ENCODE assay signal across 16 cellular contexts in the genomic region with DNA sequence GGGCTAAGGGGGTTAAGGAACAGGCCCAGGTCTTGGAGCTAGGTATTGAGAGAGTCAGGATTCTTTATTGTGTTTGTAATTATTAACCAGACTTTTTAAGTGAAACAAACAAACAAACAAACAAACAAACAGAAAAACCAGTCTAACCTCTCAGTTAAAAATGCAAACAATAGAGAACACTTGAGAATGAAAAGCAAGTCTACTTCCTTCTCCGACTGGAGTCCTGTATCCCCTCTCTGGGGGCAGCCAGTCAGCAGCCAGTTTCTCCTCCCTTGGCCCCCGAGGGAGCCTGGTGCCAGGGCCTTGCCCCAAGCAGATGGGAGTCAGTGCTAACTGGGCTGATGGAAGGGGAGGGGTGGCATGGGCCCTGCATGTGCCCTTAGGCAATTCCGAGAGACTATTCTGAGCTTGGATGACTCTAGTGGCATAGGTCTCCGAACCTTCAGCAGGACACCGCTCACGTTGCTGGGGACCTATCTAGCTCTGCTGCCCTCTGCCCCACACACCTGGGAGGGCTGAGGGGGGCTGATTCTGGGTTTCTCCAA.
"Had no signal": no experiment of that assay in that cellular context is flagged by ENCODE, and none has a peak within 500 bp of the region (broad histone marks: within the 10 kb centered on the region; RNA-seq: fewer than 3 reads in every experiment).

No MANE protein-coding gene starts in this region.

- ATAC-seq: left colon; stimulated activated memory B cell treated with anti-CD40 and anti-IgM and Interleukin-4, amounts not matched to agents 10 μg/mL and 1 μg/mL and 100 μg/mL, for 72 hours had no signal

- H3K4me3 ChIP-seq: ascending aorta, coronary artery, lower lobe of right lung, sigmoid colon had no signal

- DNase-seq: activated CD4-positive, alpha-beta T cell treated with anti-CD3 and anti-CD28 coated beads, Interleukin-2, amount 50 U/mL, for 48 hours; activated gamma-delta T cell; foreskin melanocyte; glutamatergic neuron; hippocampal formation; left colon; lower lobe of right lung; nephron progenitor cell; nucleus accumbens; sigmoid colon; stimulated activated CD4-positive, alpha-beta T cell treated with anti-CD3 and anti-CD28 coated beads, Interleukin-4, amount 100 ng/mL, for 4 hours had no signal

- H3K4me1 ChIP-seq: ascending aorta, lower lobe of right lung, sigmoid colon had no signal

- H3K9me3 Mint-ChIP-seq: activated naive CD4-positive, alpha-beta T cell treated with anti-CD3 and anti-CD28 coated beads, Interleukin-2, amount 50 U/mL, for 24 hours; nephron progenitor cell; stimulated activated memory B cell treated with anti-CD40 and anti-IgM and Interleukin-4, amounts not matched to agents 10 μg/mL and 1 μg/mL and 100 μg/mL, for 72 hours had no signal

- H3K4me3 Mint-ChIP-seq: activated naive CD4-positive, alpha-beta T cell treated with anti-CD3 and anti-CD28 coated beads, Interleukin-2, amount 50 U/mL, for 24 hours; mesothelial cell of epicardium; nephron progenitor cell; stimulated activated memory B cell treated with anti-CD40 and anti-IgM and Interleukin-4, amounts not matched to agents 10 μg/mL and 1 μg/mL and 100 μg/mL, for 72 hours had no signal

- H3K36me3 ChIP-seq: ascending aorta, lower lobe of right lung, sigmoid colon had no signal

- H3K36me3 Mint-ChIP-seq: activated naive CD4-positive, alpha-beta T cell treated with anti-CD3 and anti-CD28 coated beads, Interleukin-2, amount 50 U/mL, for 24 hours; mesothelial cell of epicardium; stimulated activated memory B cell treated with anti-CD40 and anti-IgM and Interleukin-4, amounts not matched to agents 10 μg/mL and 1 μg/mL and 100 μg/mL, for 72 hours had no signal

- H3K27me3 ChIP-seq: ascending aorta, sigmoid colon had no signal

- H3K9me3 ChIP-seq: ascending aorta, lower lobe of right lung, sigmoid colon had no signal

- H3K27ac ChIP-seq: ascending aorta, coronary artery, lower lobe of right lung, sigmoid colon had no signal

- H3K4me1 Mint-ChIP-seq: activated naive CD4-positive, alpha-beta T cell treated with anti-CD3 and anti-CD28 coated beads, Interleukin-2, amount 50 U/mL, for 24 hours; mesothelial cell of epicardium; stimulated activated memory B cell treated with anti-CD40 and anti-IgM and Interleukin-4, amounts not matched to agents 10 μg/mL and 1 μg/mL and 100 μg/mL, for 72 hours had no signal

- H3K27ac Mint-ChIP-seq: activated naive CD4-positive, alpha-beta T cell treated with anti-CD3 and anti-CD28 coated beads, Interleukin-2, amount 50 U/mL, for 24 hours; mesothelial cell of epicardium; nephron progenitor cell; stimulated activated memory B cell treated with anti-CD40 and anti-IgM and Interleukin-4, amounts not matched to agents 10 μg/mL and 1 μg/mL and 100 μg/mL, for 72 hours had no signal
